ENCODE assay signal across 8 cellular contexts in the genomic region with DNA sequence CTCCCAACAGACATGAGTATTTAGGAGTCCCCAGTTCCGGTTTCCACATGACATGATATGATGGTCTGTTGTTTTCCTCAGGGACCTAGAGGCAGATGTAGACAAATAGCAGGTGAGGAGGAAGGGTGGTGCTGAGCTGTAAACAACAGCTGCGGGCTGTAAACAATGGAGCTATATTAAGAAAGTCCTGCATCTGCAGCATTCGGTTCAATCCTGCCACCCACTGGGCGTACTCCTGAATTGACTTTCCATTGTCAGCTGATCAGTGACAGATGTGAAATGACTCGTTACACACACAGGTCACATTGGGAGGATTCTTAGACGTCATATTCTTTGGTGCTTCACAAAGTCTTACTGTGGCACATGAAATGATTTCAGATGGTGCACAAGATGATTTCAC. TPM values are rescaled to one million over a fixed set of nuclear protein-coding genes. Genes with fewer than 3 reads are reported as not detected.
DNase-seq lines count a peak whose midpoint lies in the region; ATAC-seq and TF ChIP-seq lines count a peak whose summit lies in the region.

No MANE protein-coding gene starts in this region.

- peaks cover 2% of the 10 kb centered on the region for H3K27me3 Mint-ChIP-seq in activated CD4-positive, alpha-beta T cell treated with anti-CD3 and anti-CD28 coated beads for 36 hours

- H3K4me2 ChIP-seq in osteoblast (ENCODE audit: insufficient read depth, low read length): no peak overlapping the region

- H3K27ac Mint-ChIP-seq in activated CD4-positive, alpha-beta T cell treated with anti-CD3 and anti-CD28 coated beads for 36 hours: no peak overlapping the region

- peaks cover 7% of the 10 kb centered on the region for H3K27me3 ChIP-seq in osteoblast (ENCODE audit: insufficient read depth, low read length)

- no peaks in the 10 kb centered on the region for H3K4me1 ChIP-seq in osteoblast (ENCODE audit: insufficient read depth, low read length)

- intact Hi-C loops in activated CD4-positive, alpha-beta T cell treated with anti-CD3 and anti-CD28 coated beads for 36 hours (cut with DNase I, micrococcal nuclease): loop anchor here in 1 of 2 experiments (1.0 kb wide), 1 partner anchor 252 kb away; the partner anchor contains the start of gene COMMD9

- no peaks in the 10 kb centered on the region for H3K36me3 ChIP-seq in osteoblast (ENCODE audit: insufficient read depth, low read length)

- H3K9me3 Mint-ChIP-seq in activated CD4-positive, alpha-beta T cell treated with anti-CD3 and anti-CD28 coated beads for 36 hours (ENCODE audit: low read depth): no peaks in the 10 kb centered on the region

- no peak overlapping the region for H3K4me3 Mint-ChIP-seq in activated CD4-positive, alpha-beta T cell treated with anti-CD3 and anti-CD28 coated beads for 36 hours

- ATAC-seq in activated CD4-positive, alpha-beta T cell treated with anti-CD3 and anti-CD28 coated beads for 36 hours: peak; percentile 87
- peak; percentile 99 for ATAC-seq in GM21447 (IDR thresholded peaks at IDR 0.05; ENCODE audit: unreplicated experiment)
- ATAC-seq in HG03520 (IDR thresholded peaks at IDR 0.05; ENCODE audit: unreplicated experiment): peak; percentile 99

- H3K36me3 Mint-ChIP-seq in activated CD4-positive, alpha-beta T cell treated with anti-CD3 and anti-CD28 coated beads for 36 hours (ENCODE audit: low read depth): no peaks in the 10 kb centered on the region

- no peak overlapping the region for H3K4me3 ChIP-seq in epithelial cell of esophagus (ENCODE audit: low read length)
- no peak overlapping the region for H3K4me3 ChIP-seq in osteoblast (ENCODE audit: insufficient read depth, low read length)

- no peak overlapping the region for H2AFZ ChIP-seq in osteoblast (ENCODE audit: low read length)

- no peak overlapping the region for H3K27ac ChIP-seq in osteoblast (ENCODE audit: low read depth, low read length)

- no peaks in the 10 kb centered on the region for H4K20me1 ChIP-seq in osteoblast (ENCODE audit: insufficient read depth, low read length)

- CTCF ChIA-PET in activated CD4-positive, alpha-beta T cell treated with anti-CD3 and anti-CD28 coated beads for 36 hours (lab: Charles Lee): interaction anchor here (0.6 to 1.0 kb wide), 4 partner anchors 32 to 241 kb away, joined by 3 to 4 read pairs (median 3); no protein-coding TSS in a partner anchor

- H3K4me1 Mint-ChIP-seq in activated CD4-positive, alpha-beta T cell treated with anti-CD3 and anti-CD28 coated beads for 36 hours: no peaks in the 10 kb centered on the region

- peak; percentile 65 for DNase-seq in activated CD4-positive, alpha-beta T cell treated with anti-CD3 and anti-CD28 coated beads for 36 hours
- DNase-seq in activated CD4-positive, alpha-beta T cell treated with anti-CD3 and anti-CD28 coated beads for 1 hour: no peak
- DNase-seq in OCI-M1 (lab: John Stamatoyannopoulos, UW): peak; percentile 74
- DNase-seq in epithelial cell of esophagus (ENCODE audit: low read depth): peak; percentile 75
- peak; percentile 37 for DNase-seq in osteoblast (ENCODE audit: insufficient read length, low spot score, missing footprints)
- no peak for DNase-seq in GM19240 (ENCODE audit: insufficient read length, low spot score)

- no peaks in the 10 kb centered on the region for H3K79me2 ChIP-seq in osteoblast (ENCODE audit: insufficient read depth, low read length)

- POLR2A ChIA-PET in activated CD4-positive, alpha-beta T cell treated with anti-CD3 and anti-CD28 coated beads for 36 hours (lab: Charles Lee): no interaction called here

- peak; percentile 52 for TF ChIP-seq CTCF in epithelial cell of esophagus (IDR thresholded peaks at IDR 0.05; ENCODE audit: insufficient read depth, low read depth, low read length, missing control alignments)
- peak; percentile 46 for TF ChIP-seq CTCF in osteoblast (IDR thresholded peaks at IDR 0.05; ENCODE audit: extremely low read depth, low read depth, low read length)

- H3K9me3 ChIP-seq in osteoblast (ENCODE audit: low read depth, low read length): no peaks in the 10 kb centered on the region

RNA-seq across cellular contexts. Expression of gene RAG1, which starts 26.8 kb away (rescaled TPM):
- under 1 TPM; 0.30 to 0.37 TPM for total RNA-seq in activated CD4-positive, alpha-beta T cell treated with anti-CD3 and anti-CD28 coated beads for 36 hours
- total RNA-seq in osteoblast: 0.36 and 0.59 TPM in 2 replicates

RNA-seq across cellular contexts. Expression of gene TRAF6, which starts 30.9 kb away (rescaled TPM):
- 10 to 100 TPM; 11.1 to 12.5 TPM for total RNA-seq in activated CD4-positive, alpha-beta T cell treated with anti-CD3 and anti-CD28 coated beads for 36 hours
- 11.6 and 12.1 TPM in 2 replicates for total RNA-seq in osteoblast

RNA-seq across cellular contexts. Expression of gene IFTAP, which starts 53.3 kb away (rescaled TPM):
- total RNA-seq in activated CD4-positive, alpha-beta T cell treated with anti-CD3 and anti-CD28 coated beads for 36 hours: 1 to 10 TPM; 5.7 to 6.3 TPM
- 32.1 and 33.7 TPM in 2 replicates for total RNA-seq in osteoblast

RNA-seq across cellular contexts. Expression of gene RAG2, which starts 57.0 kb away (rescaled TPM):
- not detected for total RNA-seq in activated CD4-positive, alpha-beta T cell treated with anti-CD3 and anti-CD28 coated beads for 36 hours
- total RNA-seq in osteoblast: not detected in 2 replicates

Comparison
In these comparisons a context has a peak if more than half of its experiments do, and no peak if none do; other contexts are left out.
1. DNase-seq: peak in activated CD4-positive, alpha-beta T cell treated with anti-CD3 and anti-CD28 coated beads for 36 hours (single experiment), OCI-M1 (single experiment), epithelial cell of esophagus (single experiment) and osteoblast (single experiment); none in activated CD4-positive, alpha-beta T cell treated with anti-CD3 and anti-CD28 coated beads for 1 hour (single experiment) and GM19240 (single experiment).
2. Peak in every context shown above with its lines, with median percentiles within 50 percentile points of each other: ATAC-seq.